Comparison of ENCODE assay signal across 8 cellular contexts in genomic region chr17:49414271-49414621, GRCh38. TPM values are rescaled to one million over a fixed set of nuclear protein-coding genes. Genes with fewer than 3 reads are reported as not detected.
DNase-seq lines count a peak whose midpoint lies in the region; ATAC-seq and TF ChIP-seq lines count a peak whose summit lies in the region.

No MANE protein-coding gene starts in this region.

- H2BK15ac ChIP-seq in mesenchymal stem cell (ENCODE audit: low read depth, poor library complexity, severe bottlenecking) = no peak overlapping the region

- WGBS in heart right ventricle, 2 donors = 0 to 1% methylated on average over 10 of the region's 10 CpGs
- WGBS in mesenchymal stem cell = 0% methylated on average over 10 of the region's 10 CpGs

- no peak overlapping the region for H3K4ac ChIP-seq in mesenchymal stem cell (ENCODE audit: low read depth in 1 of 2, low read length in 2 of 2)

- TF ChIP-seq CTCF in heart right ventricle (IDR thresholded peaks at IDR 0.05) = no peak
- TF ChIP-seq CTCF in astrocyte of the spinal cord (IDR thresholded peaks at IDR 0.05; ENCODE audit: low read depth, low read length) = no peak

- H3K4me3 ChIP-seq in heart right ventricle (peak overlapping the region; percentile 48 to 97 (median 82)), astrocyte of the spinal cord (ENCODE audit: low read depth, low read length) (peak overlapping the region; percentile 94), mesenchymal stem cell (ENCODE audit: insufficient read depth in 1 of 2, low read depth in 1 of 2, low read length in 2 of 2) (peak overlapping the region; percentile 96 to 100)

- H3K23ac ChIP-seq in mesenchymal stem cell (ENCODE audit: low read length in 2 of 2) = peak overlapping the region in 1 of 2 experiments; percentile 47

- no peaks in the 10 kb centered on the region for H3K9me3 ChIP-seq in heart right ventricle
- H3K9me3 ChIP-seq in mesenchymal stem cell (ENCODE audit: control insufficient read depth, low read length) = no peaks in the 10 kb centered on the region

- H3K14ac ChIP-seq in mesenchymal stem cell (ENCODE audit: low read length in 2 of 2) = no peak overlapping the region

- peak overlapping the region; percentile 96 for H3K9ac ChIP-seq in mesenchymal stem cell (ENCODE audit: low read length)

- no peak overlapping the region for H2BK120ac ChIP-seq in mesenchymal stem cell (ENCODE audit: low read depth, low read length)

- peak in 2 of 8 donors; percentile 4 to 10 for ATAC-seq in heart right ventricle
- no peak for ATAC-seq in left ventricle myocardium superior
- ATAC-seq in GM19035 (IDR thresholded peaks at IDR 0.05; ENCODE audit: unreplicated experiment) = no peak

- H3K27me3 ChIP-seq in heart right ventricle (peaks cover 0 to 3% (median 0%) of the 10 kb centered on the region in 7 donors), mesenchymal stem cell (ENCODE audit: control insufficient read depth in 1 of 2, insufficient read depth in 1 of 2, low read length in 2 of 2) (no peaks in the 10 kb centered on the region)

- peak overlapping the region in 1 of 2 experiments; percentile 93 for H3K18ac ChIP-seq in mesenchymal stem cell (ENCODE audit: low read depth in 1 of 2, low read length in 2 of 2)

- H3K27ac ChIP-seq in heart right ventricle = peak overlapping the region in 9 of 10 donors; percentile 43 to 81 (median 71)
- H3K27ac ChIP-seq in mesenchymal stem cell (ENCODE audit: low read length, poor library complexity, severe bottlenecking) = no peak overlapping the region

- H2BK5ac ChIP-seq in mesenchymal stem cell (ENCODE audit: low read depth, low read length, poor library complexity, severe bottlenecking) = no peak overlapping the region

- DNase-seq in heart right ventricle = no peak
- DNase-seq in left ventricle myocardium superior = no peak
- no peak for DNase-seq in astrocyte of the spinal cord (ENCODE audit: low read depth, low spot score)
- no peak for DNase-seq in mesenchymal stem cell
- no peak for DNase-seq in D341Med (ENCODE audit: low spot score)
- no peak for DNase-seq in activated CD4-positive, CD25-positive, alpha-beta regulatory T cell treated with anti-CD3 and anti-CD28 coated beads, Interleukin-2, amount 50 U/mL, for 72 hours
- no peak for DNase-seq in NCI-H2029 (lab: John Stamatoyannopoulos, UW)

- in situ Hi-C loops in astrocyte of the spinal cord (cut with HindIII; ENCODE audit: low sequenced_read_pairs) = no loop called here

- H3K36me3 ChIP-seq in heart right ventricle (peaks cover 0 to 39% (median 38%) of the 10 kb centered on the region in 9 donors), mesenchymal stem cell (ENCODE audit: control insufficient read depth in 1 of 2, insufficient read depth in 2 of 2, low read depth in 1 of 2, low read length in 2 of 2) (peaks cover 26 to 38% of the 10 kb centered on the region in 2 experiments)

- H2BK12ac ChIP-seq in mesenchymal stem cell (ENCODE audit: low read length in 2 of 2) = no peak overlapping the region

- intact Hi-C loops in heart right ventricle (cut with DNase I) = loop anchor here in 1 of 10 donors (5.0 kb wide), 1 partner anchor 143 kb away; no protein-coding TSS in a partner anchor
- intact Hi-C loops in left ventricle myocardium superior (cut with micrococcal nuclease) = no loop called here

- peak overlapping the region; percentile 93 for H2AFZ ChIP-seq in mesenchymal stem cell (ENCODE audit: low read depth, low read length)

- H4K91ac ChIP-seq in mesenchymal stem cell (ENCODE audit: low read length) = no peak overlapping the region

- peaks cover 25% of the 10 kb centered on the region for H3K79me1 ChIP-seq in mesenchymal stem cell (replicated peaks; ENCODE audit: low read length, poor library complexity, severe bottlenecking)

- peak overlapping the region; percentile 64 for H3K4me2 ChIP-seq in mesenchymal stem cell (ENCODE audit: low read length, poor library complexity, severe bottlenecking)

- no peak overlapping the region for H4K8ac ChIP-seq in mesenchymal stem cell (ENCODE audit: low read length)

- H3K4me1 ChIP-seq in heart right ventricle (peaks cover 5 to 26% (median 16%) of the 10 kb centered on the region in 9 donors), mesenchymal stem cell (ENCODE audit: control insufficient read depth, insufficient read depth, low read depth, low read length) (peaks cover 13% of the 10 kb centered on the region)

- no peak overlapping the region for H2AK5ac ChIP-seq in mesenchymal stem cell (ENCODE audit: low read length, severe bottlenecking)

RNA-seq across cellular contexts. Expression of gene PHB1, which starts 0.4 kb away (rescaled TPM):
- 100 to 1,000 TPM; 187 to 249 (median 215) TPM for total RNA-seq in heart right ventricle
- 100 to 1,000 TPM; 107 to 317 TPM for polyA plus RNA-seq in heart right ventricle
- 245 TPM for total RNA-seq in left ventricle myocardium superior
- polyA plus RNA-seq in mesenchymal stem cell (2013, experiment 1 of 2) = 104 TPM
- polyA plus RNA-seq in mesenchymal stem cell (2013, experiment 2 of 2) = 105 TPM

RNA-seq across cellular contexts. Expression of gene ZNF652, which starts 52.2 kb away (rescaled TPM):
- total RNA-seq in heart right ventricle (10 to 100 TPM; 16.0 to 23.8 (median 19.6) TPM), left ventricle myocardium superior (19.2 TPM)
- polyA plus RNA-seq in heart right ventricle = 10 to 100 TPM in 1 of 2 donors, 1 to 10 TPM in 1; 5.2 to 35.6 TPM
- polyA plus RNA-seq in mesenchymal stem cell (2013, experiment 1 of 2) = 13.6 TPM
- 14.5 TPM for polyA plus RNA-seq in mesenchymal stem cell (2013, experiment 2 of 2)
